ENCODE assay signal across 12 cellular contexts in the genomic region with DNA sequence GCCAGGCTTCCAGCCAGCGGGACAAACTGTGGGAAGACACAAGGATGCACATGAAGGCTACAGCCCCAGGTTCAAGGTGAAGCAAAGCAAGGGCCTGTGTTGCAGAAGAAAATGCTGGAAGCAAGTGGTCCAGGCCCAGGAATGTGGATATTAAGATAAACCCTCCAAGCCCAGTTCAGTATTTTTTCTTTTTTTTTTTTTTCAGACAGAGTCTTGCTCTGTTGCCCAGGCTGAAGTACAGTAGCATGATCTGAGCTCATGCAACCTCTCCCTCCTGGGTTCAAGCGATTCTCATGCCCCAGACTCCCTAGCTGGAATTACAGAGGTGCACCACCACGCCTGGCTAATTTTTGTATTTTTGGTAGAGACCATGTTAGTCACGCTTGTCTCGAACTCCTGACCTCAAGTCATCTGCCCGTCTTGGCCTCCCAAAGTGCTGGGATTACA. TPM values are rescaled to one million over a fixed set of nuclear protein-coding genes. Genes with fewer than 3 reads are reported as not detected.
A peak's percentile ranks its signal among the peaks of the same experiment; 100 is the strongest.
DNase-seq lines count a peak whose midpoint lies in the region; ATAC-seq and TF ChIP-seq lines count a peak whose summit lies in the region.
"Had no signal": no experiment of that assay in that cellular context is flagged by ENCODE, and none has a peak within 500 bp of the region (broad histone marks: within the 10 kb centered on the region; RNA-seq: fewer than 3 reads in every experiment).

No MANE protein-coding gene starts in this region.

- H3K27me3 ChIP-seq in right atrium auricular region (no peaks in the 10 kb centered on the region), heart left ventricle (peaks cover 0 to 6% (median 0%) of the 10 kb centered on the region in 9 donors), esophagus muscularis mucosa (no peaks in the 10 kb centered on the region)

- H3K27ac ChIP-seq in right atrium auricular region (no peak overlapping the region), heart left ventricle (peak overlapping the region in 1 of 12 donors; percentile 4), esophagus muscularis mucosa (replicated peaks in 1 of 4) (peak overlapping the region in 3 of 4 donors; percentile 70 to 99 (median 97))
- H3K27ac ChIP-seq: GM23248, PC-9, SJCRH30 had no signal

- no peak for ATAC-seq in heart left ventricle
- ATAC-seq in GM19324 (IDR thresholded peaks at IDR 0.05; ENCODE audit: low FRiP score, unreplicated experiment), result no peak

- no peaks in the 10 kb centered on the region for H3K9me3 ChIP-seq in right atrium auricular region
- H3K9me3 ChIP-seq in heart left ventricle, result no peaks in the 10 kb centered on the region
- H3K9me3 ChIP-seq in esophagus muscularis mucosa, result no peaks in the 10 kb centered on the region
- H3K9me3 ChIP-seq: HAP-1, SJCRH30 had no signal

- H3K4me1 ChIP-seq in right atrium auricular region (peaks cover 0 to 34% of the 10 kb centered on the region in 2 donors), heart left ventricle (peaks cover 3 to 48% (median 24%) of the 10 kb centered on the region in 12 donors), esophagus muscularis mucosa (peaks cover 30 to 50% (median 44%) of the 10 kb centered on the region in 4 donors)

- no peak for TF ChIP-seq EP300 in esophagus muscularis mucosa (IDR thresholded peaks at IDR 0.05)

- H3K36me3 ChIP-seq in right atrium auricular region, result peaks cover 23% of the 10 kb centered on the region
- H3K36me3 ChIP-seq in heart left ventricle, result peaks cover 0 to 40% (median 26%) of the 10 kb centered on the region in 9 donors
- peaks cover 6 to 41% (median 26%) of the 10 kb centered on the region in 4 donors for H3K36me3 ChIP-seq in esophagus muscularis mucosa
- H3K36me3 ChIP-seq: SJCRH30 had no signal

- CTCF ChIA-PET in HEK293T (lab: Yijun Ruan, JAX), result interaction anchor here (1.0 to 2.7 kb wide), 4 partner anchors 9 to 39 kb away, joined by 4 to 13 read pairs (median 8); no protein-coding TSS in a partner anchor

- H3K4me3 ChIP-seq in right atrium auricular region (no peak overlapping the region), heart left ventricle (no peak overlapping the region), esophagus muscularis mucosa (no peak overlapping the region)
- H3K4me3 ChIP-seq: HAP-1, SJCRH30 had no signal

- intact Hi-C loops in heart left ventricle (cut with DNase I) (loop anchor here in 8 of 10 donors (1.0 to 5.0 kb wide), 4 partner anchors 20 to 85 kb away; no protein-coding TSS in a partner anchor), esophagus muscularis mucosa (cut with DNase I) (loop anchor here (5.0 kb wide), 1 partner anchor 35 kb away; no protein-coding TSS in a partner anchor)

- WGBS in heart left ventricle, 4 donors, result 92 to 96% (median 94%) methylated on average over 6 of the region's 6 CpGs
- WGBS in esophagus muscularis mucosa, result 90% methylated on average over 6 of the region's 6 CpGs

- POLR2A ChIA-PET in HEK293T (lab: Yijun Ruan, JAX), result interaction anchor here (0.6 to 2.5 kb wide), 2 partner anchors 20 to 31 kb away, joined by 3 to 11 read pairs; no protein-coding TSS in a partner anchor

- DNase-seq in right atrium auricular region (ENCODE audit: low spot score) (peak; percentile 59), heart left ventricle (no peak), HEK293T (ENCODE audit: extremely low spot score) (no peak), esophagus muscularis mucosa (ENCODE audit: extremely low spot score) (no peak), NK-92 (lab: John Stamatoyannopoulos, UW; ENCODE audit: unreplicated experiment) (no peak), NCI-H1105 treated with DMSO at 0.1 percent for 48 hours (lab: John Stamatoyannopoulos, UW) (no peak)

- TF ChIP-seq CTCF in right atrium auricular region (IDR thresholded peaks at IDR 0.05), result no peak
- no peak for TF ChIP-seq CTCF in heart left ventricle (IDR thresholded peaks at IDR 0.05)
- TF ChIP-seq CTCF in esophagus muscularis mucosa (IDR thresholded peaks at IDR 0.05), result no peak

- TF ChIP-seq POLR2A in heart left ventricle (IDR thresholded peaks at IDR 0.05), result no peak
- TF ChIP-seq POLR2A in esophagus muscularis mucosa (IDR thresholded peaks at IDR 0.05; ENCODE audit: low read depth), result no peak

TF ChIP-seq in HEK293T, 16 proteins besides CTCF, POLR2A, EP300 and RAD21:
- TF ChIP-seq ZNF384 (IDR thresholded peaks at IDR 0.05) (peak; percentile 65; the same call in 1 of the 2 replicates), L3MBTL2 (conservative IDR thresholded peaks at IDR 0.05) (no peak)
TF ChIP-seq in HEK293T: peak in this region for 1.

RNA-seq across cellular contexts. Expression of a gene that starts 4.4 kb away (rescaled TPM):
- total RNA-seq in right atrium auricular region, result 100 to 1,000 TPM; 702 to 859 TPM
- 1,000 to 10,000 TPM in 2 of 9 donors, 100 to 1,000 TPM in 7; 435 to 1,432 (median 684) TPM for total RNA-seq in heart left ventricle
- polyA plus RNA-seq in heart left ventricle, result 100 to 1,000 TPM; 544 to 645 TPM
- 100 to 1,000 TPM; 236 to 275 (median 250) TPM for total RNA-seq in esophagus muscularis mucosa

RNA-seq across cellular contexts. Expression of a gene that starts 4.7 kb away (rescaled TPM):
- total RNA-seq in right atrium auricular region (not detected), heart left ventricle (1 to 10 TPM in 7 of 9 donors, not detected in 2; 1.2 to 6.8 (median 2.2) TPM), esophagus muscularis mucosa (under 1 TPM in 1 of 4 donors, not detected in 3; 0.65 TPM)
- 1 to 10 TPM in 1 of 2 donors, under 1 TPM in 1; 0.35 to 3.2 TPM for polyA plus RNA-seq in heart left ventricle
- total RNA-seq: G401, GM23248, SJCRH30 had no signal

RNA-seq across cellular contexts. Expression of a gene that starts 5.9 kb away (rescaled TPM):
- total RNA-seq in right atrium auricular region, result 100 to 1,000 TPM; 321 to 506 TPM
- 100 to 1,000 TPM in 4 of 9 donors, 10 to 100 TPM in 5; 19.6 to 205 (median 67.6) TPM for total RNA-seq in heart left ventricle
- polyA plus RNA-seq in heart left ventricle, result 10 to 100 TPM; 29.6 to 52.9 TPM
- total RNA-seq in esophagus muscularis mucosa, result 1,000 to 10,000 TPM in 1 of 4 donors, 100 to 1,000 TPM in 2, 10 to 100 TPM in 1; 82.2 to 1,609 (median 182) TPM

RNA-seq across cellular contexts. Expression of a gene that starts 9.2 kb away (rescaled TPM):
- total RNA-seq in right atrium auricular region (1 to 10 TPM; 3.1 to 4.0 TPM), heart left ventricle (1 to 10 TPM in 8 of 9 donors, under 1 TPM in 1; 0.63 to 7.6 (median 4.0) TPM), esophagus muscularis mucosa (1 to 10 TPM; 2.7 to 6.6 (median 4.2) TPM)
- 1 to 10 TPM; 1.3 to 8.6 TPM for polyA plus RNA-seq in heart left ventricle

RNA-seq across cellular contexts. Expression of a gene that starts 21.8 kb away (rescaled TPM):
- 10 to 100 TPM; 11.4 to 12.2 TPM for total RNA-seq in right atrium auricular region
- total RNA-seq in heart left ventricle, result 10 to 100 TPM; 45.5 to 90.1 (median 62.6) TPM
- 10 to 100 TPM; 29.9 to 83.5 TPM for polyA plus RNA-seq in heart left ventricle
- 10 to 100 TPM in 3 of 4 donors, 1 to 10 TPM in 1; 7.1 to 17.0 (median 12.6) TPM for total RNA-seq in esophagus muscularis mucosa

Comparison
In these comparisons a context has a peak if more than half of its experiments do, and no peak if none do; other contexts are left out.
1. H3K27ac ChIP-seq: peak in esophagus muscularis mucosa (3 of 4); none in right atrium auricular region (0 of 2).